Comparison of ENCODE assay signal across 17 cellular contexts in genomic region chr10:69419761-69420126, GRCh38. TPM values are rescaled to one million over a fixed set of nuclear protein-coding genes. Genes with fewer than 3 reads are reported as not detected.
DNase-seq lines count a peak whose midpoint lies in the region; ATAC-seq and TF ChIP-seq lines count a peak whose summit lies in the region.
"Had no signal": no experiment of that assay in that cellular context is flagged by ENCODE, and none has a peak within 500 bp of the region (broad histone marks: within the 10 kb centered on the region; RNA-seq: fewer than 3 reads in every experiment).

No MANE protein-coding gene starts in this region.

- H3K27me3 ChIP-seq in gastroesophageal sphincter (no peaks in the 10 kb centered on the region), muscle layer of duodenum (ENCODE audit: low read depth, low read length) (no peaks in the 10 kb centered on the region), sigmoid colon (no peaks in the 10 kb centered on the region)

- H3K4me3 ChIP-seq in gastroesophageal sphincter (no peak overlapping the region), muscle layer of duodenum (ENCODE audit: low read depth in 1 of 2, low read length in 2 of 2) (peak overlapping the region; percentile 11 to 41), sigmoid colon (no peak overlapping the region)

- peak overlapping the region; percentile 22 for H3K27ac Mint-ChIP-seq in activated naive CD8-positive, alpha-beta T cell treated with anti-CD3 and anti-CD28 coated beads, Interleukin-2, amount 10 ng/mL, durations not matched to agents 7 days and 5 days
- H3K27ac Mint-ChIP-seq in activated naive CD8-positive, alpha-beta T cell treated with anti-CD3 and anti-CD28 coated beads, Interleukin-2, amount 50 U/mL, for 24 hours, result no peak overlapping the region
- H3K27ac Mint-ChIP-seq in immature natural killer cell, result no peak overlapping the region
- H3K27ac Mint-ChIP-seq in activated naive CD4-positive, alpha-beta T cell treated with anti-CD3 and anti-CD28 coated beads for 36 hours, result no peak overlapping the region
- H3K27ac Mint-ChIP-seq: CD14-positive monocyte; CD8-positive, alpha-beta T cell; HFFc6 had no signal

- H3K9me3 Mint-ChIP-seq in activated naive CD8-positive, alpha-beta T cell treated with anti-CD3 and anti-CD28 coated beads, Interleukin-2, amount 10 ng/mL, durations not matched to agents 7 days and 5 days, result no peaks in the 10 kb centered on the region
- no peaks in the 10 kb centered on the region for H3K9me3 Mint-ChIP-seq in activated naive CD8-positive, alpha-beta T cell treated with anti-CD3 and anti-CD28 coated beads, Interleukin-2, amount 50 U/mL, for 24 hours
- peaks cover 0 to 3% (median 0%) of the 10 kb centered on the region in 6 donors for H3K9me3 Mint-ChIP-seq in immature natural killer cell
- no peaks in the 10 kb centered on the region for H3K9me3 Mint-ChIP-seq in activated naive CD4-positive, alpha-beta T cell treated with anti-CD3 and anti-CD28 coated beads for 36 hours
- H3K9me3 Mint-ChIP-seq: CD8-positive, alpha-beta T cell; HFFc6 had no signal

- TF ChIP-seq EP300 in gastroesophageal sphincter (IDR thresholded peaks at IDR 0.05), result no peak
- TF ChIP-seq EP300 in sigmoid colon (IDR thresholded peaks at IDR 0.05), result no peak

- H3K36me3 ChIP-seq in gastroesophageal sphincter (no peaks in the 10 kb centered on the region), muscle layer of duodenum (ENCODE audit: control insufficient read depth in 1 of 2, insufficient read depth in 2 of 2, low read length in 2 of 2) (no peaks in the 10 kb centered on the region), sigmoid colon (no peaks in the 10 kb centered on the region)

- POLR2A ChIA-PET in activated naive CD8-positive, alpha-beta T cell treated with anti-CD3 and anti-CD28 coated beads, Interleukin-2, amount 10 ng/mL, durations not matched to agents 7 days and 5 days (lab: Charles Lee), result no interaction called here

- CTCF ChIA-PET in activated naive CD4-positive, alpha-beta T cell treated with anti-CD3 and anti-CD28 coated beads for 36 hours (lab: Charles Lee), result interaction anchor here (0.6 kb wide), 1 partner anchor 105 kb away, joined by 3 read pairs; no protein-coding TSS in a partner anchor

- no peaks in the 10 kb centered on the region for H3K9me3 ChIP-seq in gastroesophageal sphincter
- H3K9me3 ChIP-seq in muscle layer of duodenum (ENCODE audit: control insufficient read depth in 1 of 2, low read length in 2 of 2), result no peaks in the 10 kb centered on the region
- no peaks in the 10 kb centered on the region for H3K9me3 ChIP-seq in sigmoid colon

- WGBS in gastroesophageal sphincter (ENCODE audit: low coverage in 1 of 2), 2 donors, result 67 to 78% methylated on average over 2 to 3 of the region's 11 CpGs
- 78 to 84% methylated on average over 11 of the region's 11 CpGs for WGBS in sigmoid colon, 2 donors

- intact Hi-C loops in sigmoid colon (cut with DNase I), result no loop called here
- intact Hi-C loops in activated naive CD4-positive, alpha-beta T cell treated with anti-CD3 and anti-CD28 coated beads for 36 hours (cut with micrococcal nuclease), result no loop called here

- H3K36me3 Mint-ChIP-seq in activated naive CD8-positive, alpha-beta T cell treated with anti-CD3 and anti-CD28 coated beads, Interleukin-2, amount 10 ng/mL, durations not matched to agents 7 days and 5 days, result no peaks in the 10 kb centered on the region
- H3K36me3 Mint-ChIP-seq in activated naive CD8-positive, alpha-beta T cell treated with anti-CD3 and anti-CD28 coated beads, Interleukin-2, amount 50 U/mL, for 24 hours (ENCODE audit: low read depth), result no peaks in the 10 kb centered on the region
- H3K36me3 Mint-ChIP-seq in immature natural killer cell, result no peaks in the 10 kb centered on the region
- H3K36me3 Mint-ChIP-seq in activated naive CD4-positive, alpha-beta T cell treated with anti-CD3 and anti-CD28 coated beads for 36 hours (ENCODE audit: low read depth), result no peaks in the 10 kb centered on the region
- H3K36me3 Mint-ChIP-seq: CD14-positive monocyte; CD8-positive, alpha-beta T cell had no signal

- H3K4me3 Mint-ChIP-seq in activated naive CD8-positive, alpha-beta T cell treated with anti-CD3 and anti-CD28 coated beads, Interleukin-2, amount 10 ng/mL, durations not matched to agents 7 days and 5 days, result no peak overlapping the region
- H3K4me3 Mint-ChIP-seq in activated naive CD8-positive, alpha-beta T cell treated with anti-CD3 and anti-CD28 coated beads, Interleukin-2, amount 50 U/mL, for 24 hours, result no peak overlapping the region
- no peak overlapping the region for H3K4me3 Mint-ChIP-seq in immature natural killer cell
- H3K4me3 Mint-ChIP-seq in activated naive CD4-positive, alpha-beta T cell treated with anti-CD3 and anti-CD28 coated beads for 36 hours, result no peak overlapping the region
- H3K4me3 Mint-ChIP-seq: CD14-positive monocyte; CD8-positive, alpha-beta T cell; HFFc6 had no signal

- no peak for ATAC-seq in activated naive CD8-positive, alpha-beta T cell treated with anti-CD3 and anti-CD28 coated beads, Interleukin-2, amount 10 ng/mL, durations not matched to agents 7 days and 5 days (ENCODE audit: low read depth)
- ATAC-seq in activated naive CD8-positive, alpha-beta T cell treated with anti-CD3 and anti-CD28 coated beads, Interleukin-2, amount 50 U/mL, for 24 hours, result no peak
- no peak for ATAC-seq in gastroesophageal sphincter
- no peak for ATAC-seq in HG03135 (IDR thresholded peaks at IDR 0.05; ENCODE audit: unreplicated experiment)
- ATAC-seq: CD8-positive, alpha-beta T cell had no signal

- peak overlapping the region; percentile 24 to 96 (median 92) for H3K27ac ChIP-seq in gastroesophageal sphincter
- peak overlapping the region; percentile 40 for H3K27ac ChIP-seq in muscle layer of duodenum (ENCODE audit: low read length)
- H3K27ac ChIP-seq in sigmoid colon, result peak overlapping the region; percentile 88 to 97 (median 94)
- H3K27ac ChIP-seq: 22Rv1 had no signal

- TF ChIP-seq CTCF in gastroesophageal sphincter (IDR thresholded peaks at IDR 0.05), result no peak
- no peak for TF ChIP-seq CTCF in sigmoid colon (IDR thresholded peaks at IDR 0.05)

- TF ChIP-seq POLR2A in gastroesophageal sphincter (IDR thresholded peaks at IDR 0.05) (no peak), sigmoid colon (IDR thresholded peaks at IDR 0.05) (no peak)

- H3K27me3 Mint-ChIP-seq in activated naive CD8-positive, alpha-beta T cell treated with anti-CD3 and anti-CD28 coated beads, Interleukin-2, amount 10 ng/mL, durations not matched to agents 7 days and 5 days, result no peaks in the 10 kb centered on the region
- no peaks in the 10 kb centered on the region for H3K27me3 Mint-ChIP-seq in activated naive CD8-positive, alpha-beta T cell treated with anti-CD3 and anti-CD28 coated beads, Interleukin-2, amount 50 U/mL, for 24 hours
- H3K27me3 Mint-ChIP-seq in immature natural killer cell (ENCODE audit: low read depth in 3 of 3), result peaks cover 0 to 3% (median 1%) of the 10 kb centered on the region in 3 donors
- H3K27me3 Mint-ChIP-seq in activated naive CD4-positive, alpha-beta T cell treated with anti-CD3 and anti-CD28 coated beads for 36 hours (ENCODE audit: low read depth), result no peaks in the 10 kb centered on the region

- peaks cover 0 to 72% (median 0%) of the 10 kb centered on the region in 3 donors for H3K4me1 ChIP-seq in gastroesophageal sphincter
- peaks cover 0 to 23% of the 10 kb centered on the region in 2 donors for H3K4me1 ChIP-seq in muscle layer of duodenum (ENCODE audit: control insufficient read depth in 1 of 2, insufficient read depth in 2 of 2, low read length in 2 of 2)
- peaks cover 0 to 64% (median 55%) of the 10 kb centered on the region in 4 donors for H3K4me1 ChIP-seq in sigmoid colon

- peak; percentile 5 for DNase-seq in activated naive CD8-positive, alpha-beta T cell treated with anti-CD3 and anti-CD28 coated beads, Interleukin-2, amount 10 ng/mL, durations not matched to agents 7 days and 5 days
- DNase-seq in activated naive CD8-positive, alpha-beta T cell treated with anti-CD3 and anti-CD28 coated beads, Interleukin-2, amount 50 U/mL, for 24 hours, result no peak
- peak; percentile 63 for DNase-seq in sigmoid colon
- DNase-seq in immature natural killer cell, result no peak
- no peak for DNase-seq in activated naive CD4-positive, alpha-beta T cell treated with anti-CD3 and anti-CD28 coated beads for 36 hours
- DNase-seq: CD8-positive, alpha-beta T cell; COR-L47; DND-41; GDM1; HCEC 1CT; HFFc6 had no signal

- H3K4me1 Mint-ChIP-seq in activated naive CD8-positive, alpha-beta T cell treated with anti-CD3 and anti-CD28 coated beads, Interleukin-2, amount 10 ng/mL, durations not matched to agents 7 days and 5 days, result peaks cover 11% of the 10 kb centered on the region
- peaks cover 8% of the 10 kb centered on the region for H3K4me1 Mint-ChIP-seq in activated naive CD8-positive, alpha-beta T cell treated with anti-CD3 and anti-CD28 coated beads, Interleukin-2, amount 50 U/mL, for 24 hours
- no peaks in the 10 kb centered on the region for H3K4me1 Mint-ChIP-seq in immature natural killer cell
- H3K4me1 Mint-ChIP-seq in activated naive CD4-positive, alpha-beta T cell treated with anti-CD3 and anti-CD28 coated beads for 36 hours (ENCODE audit: low read depth), result peaks cover 16% of the 10 kb centered on the region

RNA-seq across cellular contexts. Expression of gene TACR2, which starts 3.0 kb away (rescaled TPM):
- total RNA-seq in activated naive CD8-positive, alpha-beta T cell treated with anti-CD3 and anti-CD28 coated beads, Interleukin-2, amount 10 ng/mL, durations not matched to agents 7 days and 5 days, result not detected
- total RNA-seq in gastroesophageal sphincter (100 to 1,000 TPM in 2 of 4 donors, 10 to 100 TPM in 2; 37.1 to 176 (median 122) TPM), sigmoid colon (100 to 1,000 TPM; 161 to 184 (median 170) TPM)
- polyA plus RNA-seq in sigmoid colon (10 to 100 TPM in 1 of 3 donors, 1 to 10 TPM in 1, not detected in 1; 6.0 to 14.4 TPM), immature natural killer cell (under 1 TPM; 0.22 to 0.96 (median 0.26) TPM)
- total RNA-seq in activated naive CD4-positive, alpha-beta T cell treated with anti-CD3 and anti-CD28 coated beads for 36 hours, result not detected
- total RNA-seq: CD8-positive, alpha-beta T cell; H4; HFFc6 had no signal

RNA-seq across cellular contexts. Expression of gene TSPAN15, which starts 31.5 kb away (rescaled TPM):
- total RNA-seq in activated naive CD8-positive, alpha-beta T cell treated with anti-CD3 and anti-CD28 coated beads, Interleukin-2, amount 10 ng/mL, durations not matched to agents 7 days and 5 days, result 1 to 10 TPM; 4.6 to 4.7 TPM
- total RNA-seq in gastroesophageal sphincter (10 to 100 TPM; 51.9 to 66.7 (median 58.1) TPM), sigmoid colon (10 to 100 TPM; 55.4 to 76.4 (median 67.4) TPM)
- polyA plus RNA-seq in sigmoid colon (100 to 1,000 TPM in 1 of 3 donors, 10 to 100 TPM in 2; 43.0 to 100 (median 70.9) TPM), immature natural killer cell (1 to 10 TPM in 1 of 3 donors, under 1 TPM in 1, not detected in 1; 0.39 to 2.4 TPM)
- 1 to 10 TPM in 1 of 2 experiments, under 1 TPM in 1; 0.72 to 1.1 TPM for total RNA-seq in activated naive CD4-positive, alpha-beta T cell treated with anti-CD3 and anti-CD28 coated beads for 36 hours
- total RNA-seq: H4 had no signal

Comparison
In these comparisons a context has a peak if more than half of its experiments do, and no peak if none do; other contexts are left out.
1. DNase-seq: peak in activated naive CD8-positive, alpha-beta T cell treated with anti-CD3 and anti-CD28 coated beads, Interleukin-2, amount 10 ng/mL, durations not matched to agents 7 days and 5 days (single experiment) and sigmoid colon (single experiment); none in activated naive CD8-positive, alpha-beta T cell treated with anti-CD3 and anti-CD28 coated beads, Interleukin-2, amount 50 U/mL, for 24 hours (single experiment), immature natural killer cell (0 of 3) and activated naive CD4-positive, alpha-beta T cell treated with anti-CD3 and anti-CD28 coated beads for 36 hours (single experiment).
2. H3K27ac ChIP-seq: peak in every context shown above with its lines; median percentile 94 in sigmoid colon; 92 in gastroesophageal sphincter; 40 in muscle layer of duodenum.
3. H3K4me3 ChIP-seq: peak in muscle layer of duodenum (2 of 2); none in gastroesophageal sphincter (0 of 2) and sigmoid colon (0 of 4).
4. RNA of gene TACR2, which starts 3.0 kb away (total RNA-seq): 161 to 184 TPM in sigmoid colon and 37.1 to 176 TPM in gastroesophageal sphincter; not detected in activated naive CD4-positive, alpha-beta T cell treated with anti-CD3 and anti-CD28 coated beads for 36 hours and not detected in activated naive CD8-positive, alpha-beta T cell treated with anti-CD3 and anti-CD28 coated beads, Interleukin-2, amount 10 ng/mL, durations not matched to agents 7 days and 5 days; every median in the first group is over 10 times any median in the second.
5. RNA of gene TSPAN15, which starts 31.5 kb away (total RNA-seq): 55.4 to 76.4 TPM in sigmoid colon and 51.9 to 66.7 TPM in gastroesophageal sphincter; 4.6 to 4.7 TPM in activated naive CD8-positive, alpha-beta T cell treated with anti-CD3 and anti-CD28 coated beads, Interleukin-2, amount 10 ng/mL, durations not matched to agents 7 days and 5 days and 0.72 to 1.1 TPM in activated naive CD4-positive, alpha-beta T cell treated with anti-CD3 and anti-CD28 coated beads for 36 hours; every median in the first group is over 4 times any median in the second.